In genomic region chr1:14841951-14842350, GRCh38 we compare ENCODE assay signal across 16 cellular contexts.
"Had no signal": no experiment of that assay in that cellular context is flagged by ENCODE, and none has a peak within 500 bp of the region (broad histone marks: within the 10 kb centered on the region; RNA-seq: fewer than 3 reads in every experiment).

No MANE protein-coding gene starts in this region.

- H3K36me3 ChIP-seq: esophagus squamous epithelium, left lung, lower lobe of right lung, sigmoid colon had no signal

- H3K4me3 ChIP-seq: esophagus squamous epithelium, left lung, lower lobe of right lung, sigmoid colon, skin epidermis had no signal

- DNase-seq: effector memory CD8-positive, alpha-beta T cell; esophagus squamous epithelium; foreskin keratinocyte; immature natural killer cell; left lung; lower lobe of right lung; midbrain; naive B cell; nephron progenitor cell; sigmoid colon; stimulated activated CD4-positive, alpha-beta T cell treated with anti-CD3 and anti-CD28 coated beads, Interleukin-2, amount 100 ng/mL, for 24 hours; stimulated activated CD4-positive, alpha-beta T cell treated with anti-CD3 and anti-CD28 coated beads, Interleukin-4, amount 100 ng/mL, for 4 hours; stimulated activated naive B cell treated with anti-CD40 and anti-IgM and Interleukin-4, amounts not matched to agents 10 μg/mL and 1 μg/mL and 100 μg/mL, for 72 hours; trophoblast cell had no signal

- H3K27ac ChIP-seq: foreskin keratinocyte, left lung, lower lobe of right lung, skin epidermis had no signal

- H3K27ac Mint-ChIP-seq: effector memory CD8-positive, alpha-beta T cell; immature natural killer cell; memory B cell; naive B cell; nephron progenitor cell; stimulated activated naive B cell treated with anti-CD40 and anti-IgM and Interleukin-4, amounts not matched to agents 10 μg/mL and 1 μg/mL and 100 μg/mL, for 72 hours had no signal

- ATAC-seq: effector memory CD8-positive, alpha-beta T cell; foreskin keratinocyte; left lung; lower lobe of right lung; stimulated activated naive B cell treated with anti-CD40 and anti-IgM and Interleukin-4, amounts not matched to agents 10 μg/mL and 1 μg/mL and 100 μg/mL, for 72 hours had no signal

- H3K4me1 ChIP-seq: foreskin keratinocyte, left lung, lower lobe of right lung, sigmoid colon had no signal

- H3K4me1 Mint-ChIP-seq: immature natural killer cell; naive B cell; stimulated activated naive B cell treated with anti-CD40 and anti-IgM and Interleukin-4, amounts not matched to agents 10 μg/mL and 1 μg/mL and 100 μg/mL, for 72 hours had no signal

- H3K27me3 ChIP-seq: esophagus squamous epithelium, foreskin keratinocyte, left lung, sigmoid colon had no signal

- H3K4me3 Mint-ChIP-seq: effector memory CD8-positive, alpha-beta T cell; immature natural killer cell; memory B cell; nephron progenitor cell; stimulated activated naive B cell treated with anti-CD40 and anti-IgM and Interleukin-4, amounts not matched to agents 10 μg/mL and 1 μg/mL and 100 μg/mL, for 72 hours had no signal
